ENCODE assay signal across 24 cellular contexts in the genomic region with DNA sequence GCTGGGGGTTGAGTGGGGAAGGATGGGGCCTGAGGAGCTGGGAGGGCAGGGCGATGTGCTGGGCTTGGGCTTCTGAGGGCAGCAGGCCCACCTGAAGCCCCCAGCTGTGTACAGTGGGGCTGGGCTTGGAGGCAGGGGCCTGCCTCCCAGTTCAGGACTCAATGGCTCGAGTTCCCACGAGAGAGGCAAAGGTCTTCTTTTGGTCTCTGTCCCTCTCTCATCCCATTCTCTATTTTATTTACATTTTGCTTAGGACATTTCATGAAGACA.
"Had no signal": no experiment of that assay in that cellular context is flagged by ENCODE, and none has a peak within 500 bp of the region (broad histone marks: within the 10 kb centered on the region; RNA-seq: fewer than 3 reads in every experiment).

No MANE protein-coding gene starts in this region.

- H3K27ac Mint-ChIP-seq: activated CD8-positive, alpha-beta T cell treated with anti-CD3 and anti-CD28 coated beads, Interleukin-2, amount 10 ng/mL, durations not matched to agents 7 days and 5 days; activated naive CD4-positive, alpha-beta T cell treated with anti-CD3 and anti-CD28 coated beads for 36 hours; activated naive CD8-positive, alpha-beta T cell treated with anti-CD3 and anti-CD28 coated beads, Interleukin-2, amount 10 ng/mL, durations not matched to agents 7 days and 5 days; activated T-cell treated with anti-CD3 and anti-CD28 coated beads, Interleukin-2, amount 50 U/mL, for 24 hours; activated T-helper 17 cell treated with anti-CD3 and anti-CD28 coated beads, Interleukin-2, amount 50 U/mL, for 72 hours; memory B cell; T-helper 1 cell treated with Interleukin-12 subunit alpha and Interleukin-12 subunit beta and Interleukin-4 antibody, amounts not matched to agents 30 μg/mL and 1 μg/mL, for 36 hours had no signal

- H3K4me1 ChIP-seq: breast epithelium, colonic mucosa, SJSA1, transverse colon had no signal

- ATAC-seq: activated CD8-positive, alpha-beta T cell treated with anti-CD3 and anti-CD28 coated beads, Interleukin-2, amount 10 ng/mL, durations not matched to agents 7 days and 5 days; activated T-helper 17 cell treated with anti-CD3 and anti-CD28 coated beads, Interleukin-2, amount 50 U/mL, for 72 hours; gastroesophageal sphincter had no signal

- H3K27ac ChIP-seq: breast epithelium, colonic mucosa, dorsolateral prefrontal cortex, gastroesophageal sphincter, sigmoid colon, SJSA1, transverse colon had no signal

- H3K9me3 Mint-ChIP-seq: activated naive CD4-positive, alpha-beta T cell treated with anti-CD3 and anti-CD28 coated beads for 36 hours; activated naive CD8-positive, alpha-beta T cell treated with anti-CD3 and anti-CD28 coated beads, Interleukin-2, amount 10 ng/mL, durations not matched to agents 7 days and 5 days; activated T-cell treated with anti-CD3 and anti-CD28 coated beads, Interleukin-2, amount 50 U/mL, for 24 hours; activated T-helper 17 cell treated with anti-CD3 and anti-CD28 coated beads, Interleukin-2, amount 50 U/mL, for 72 hours; central memory CD8-positive, alpha-beta T cell; memory B cell; nephron; T-helper 1 cell treated with Interleukin-12 subunit alpha and Interleukin-12 subunit beta and Interleukin-4 antibody, amounts not matched to agents 30 μg/mL and 1 μg/mL, for 36 hours had no signal

- H3K36me3 ChIP-seq: breast epithelium, colonic mucosa, gastroesophageal sphincter, sigmoid colon, SJSA1, transverse colon had no signal

- H3K27me3 ChIP-seq: breast epithelium, colonic mucosa, gastroesophageal sphincter, sigmoid colon, SJSA1, transverse colon had no signal

- H3K4me1 Mint-ChIP-seq: activated T-helper 17 cell treated with anti-CD3 and anti-CD28 coated beads, Interleukin-2, amount 50 U/mL, for 72 hours; central memory CD8-positive, alpha-beta T cell; memory B cell had no signal

- DNase-seq: activated CD4-positive, alpha-beta T cell treated with anti-CD3 and anti-CD28 coated beads for 48 hours; activated CD8-positive, alpha-beta T cell treated with anti-CD3 and anti-CD28 coated beads, Interleukin-2, amount 10 ng/mL, durations not matched to agents 7 days and 5 days; activated naive CD4-positive, alpha-beta T cell treated with anti-CD3 and anti-CD28 coated beads for 36 hours; activated naive CD8-positive, alpha-beta T cell treated with anti-CD3 and anti-CD28 coated beads, Interleukin-2, amount 10 ng/mL, durations not matched to agents 7 days and 5 days; activated T-cell treated with anti-CD3 and anti-CD28 coated beads, Interleukin-2, amount 50 U/mL, for 24 hours; amniotic stem cell; hypothalamus; nucleus accumbens; sigmoid colon; stimulated activated CD4-positive, alpha-beta T cell treated with anti-CD3 and anti-CD28 coated beads, Interleukin-2, amount 100 ng/mL, for 48 hours; stimulated activated naive CD4-positive, alpha-beta T cell treated with Interleukin-2 at 50 U/mL for 16 hours; T1000; transverse colon had no signal

- H3K36me3 Mint-ChIP-seq: activated naive CD8-positive, alpha-beta T cell treated with anti-CD3 and anti-CD28 coated beads, Interleukin-2, amount 10 ng/mL, durations not matched to agents 7 days and 5 days; memory B cell had no signal

- H3K4me3 ChIP-seq: breast epithelium, colonic mucosa, dorsolateral prefrontal cortex, gastroesophageal sphincter, sigmoid colon, SJSA1, smooth muscle cell, transverse colon had no signal

- H3K9me3 ChIP-seq: breast epithelium, colonic mucosa, gastroesophageal sphincter, sigmoid colon, SJSA1, transverse colon had no signal

- H3K4me3 Mint-ChIP-seq: activated CD8-positive, alpha-beta T cell treated with anti-CD3 and anti-CD28 coated beads, Interleukin-2, amount 10 ng/mL, durations not matched to agents 7 days and 5 days; activated naive CD4-positive, alpha-beta T cell treated with anti-CD3 and anti-CD28 coated beads for 36 hours; activated naive CD8-positive, alpha-beta T cell treated with anti-CD3 and anti-CD28 coated beads, Interleukin-2, amount 10 ng/mL, durations not matched to agents 7 days and 5 days; activated T-cell treated with anti-CD3 and anti-CD28 coated beads, Interleukin-2, amount 50 U/mL, for 24 hours; activated T-helper 17 cell treated with anti-CD3 and anti-CD28 coated beads, Interleukin-2, amount 50 U/mL, for 72 hours; central memory CD8-positive, alpha-beta T cell; memory B cell; nephron; T-helper 1 cell treated with Interleukin-12 subunit alpha and Interleukin-12 subunit beta and Interleukin-4 antibody, amounts not matched to agents 30 μg/mL and 1 μg/mL, for 36 hours had no signal

- H3K27me3 Mint-ChIP-seq: activated T-cell treated with anti-CD3 and anti-CD28 coated beads, Interleukin-2, amount 50 U/mL, for 24 hours had no signal
